Comparison of ENCODE assay signal across 12 cellular contexts in the genomic region with DNA sequence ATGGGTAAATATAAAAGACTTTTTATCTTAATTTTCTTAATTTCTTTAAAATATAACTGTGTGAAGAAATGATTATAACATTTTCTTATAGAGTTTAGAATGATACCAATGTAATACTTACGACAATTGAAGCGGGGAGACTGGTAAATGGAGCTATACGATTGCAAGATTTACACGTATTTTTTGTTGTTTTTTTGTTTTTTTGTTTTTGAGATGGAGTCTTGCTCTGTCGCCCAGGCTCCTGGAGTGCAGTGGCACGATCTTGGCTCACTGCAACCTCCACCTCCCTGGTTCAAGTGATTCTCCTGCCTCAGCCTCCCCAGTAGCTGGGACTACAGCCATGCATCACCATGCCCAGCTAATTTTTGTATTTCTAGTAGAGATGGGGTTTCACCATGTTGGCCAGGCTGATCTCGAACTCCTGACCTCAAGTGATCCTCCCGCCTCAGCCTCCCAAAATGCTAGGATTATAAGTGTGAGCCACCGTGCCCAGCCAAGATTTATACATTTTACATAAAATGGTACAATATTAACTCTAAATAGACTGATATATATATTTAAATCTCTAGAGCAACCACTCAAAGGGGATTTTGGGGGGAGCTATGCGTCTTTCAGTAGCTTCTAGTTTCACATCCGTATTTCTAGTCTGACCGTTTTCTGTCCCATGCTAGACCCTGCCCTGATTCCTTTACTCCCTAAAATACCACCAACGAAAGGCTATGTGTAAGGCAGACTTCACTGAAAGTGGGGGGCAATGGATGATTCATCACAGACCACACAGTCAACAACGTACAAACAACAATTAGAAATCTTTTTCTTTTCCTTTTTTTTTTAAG. TPM values are rescaled to one million over a fixed set of nuclear protein-coding genes. Genes with fewer than 3 reads are reported as not detected.
DNase-seq lines count a peak whose midpoint lies in the region; ATAC-seq and TF ChIP-seq lines count a peak whose summit lies in the region.
"Had no signal": no experiment of that assay in that cellular context is flagged by ENCODE, and none has a peak within 500 bp of the region (broad histone marks: within the 10 kb centered on the region; RNA-seq: fewer than 3 reads in every experiment).

No MANE protein-coding gene starts in this region.

- peak; percentile 78 for ATAC-seq in HG03039 (IDR thresholded peaks at IDR 0.05; ENCODE audit: unreplicated experiment)
- ATAC-seq: Right ventricle myocardium inferior had no signal

- no peaks in the 10 kb centered on the region for H4K20me1 ChIP-seq in neural progenitor cell (ENCODE audit: low read depth)

- H3K4me3 Mint-ChIP-seq in neural progenitor cell, result no peak overlapping the region

- peaks cover 12% of the 10 kb centered on the region for H3K4me1 Mint-ChIP-seq in neural progenitor cell

- H3K27me3 ChIP-seq in neural progenitor cell, result no peaks in the 10 kb centered on the region
- H3K27me3 ChIP-seq in Peyer's patch, result no peaks in the 10 kb centered on the region

- no peaks in the 10 kb centered on the region for H3K36me3 ChIP-seq in neural progenitor cell
- H3K36me3 ChIP-seq in Peyer's patch, result no peaks in the 10 kb centered on the region
- H3K36me3 ChIP-seq: WERI-Rb-1 had no signal

- DNase-seq in GM12865 (ENCODE audit: low read depth) (peak; percentile 72), GM20000 (ENCODE audit: low spot score) (peak; percentile 76), NOMO-1 (lab: John Stamatoyannopoulos, UW; ENCODE audit: unreplicated experiment in 2 of 2) (peak; percentile 57 to 84), NCI-H774 (lab: John Stamatoyannopoulos, UW) (no peak), neural progenitor cell (ENCODE audit: low spot score) (no peak), AG20443 (ENCODE audit: low spot score) (no peak), Peyer's patch (no peak)
- DNase-seq: NCI-H2107, small intestine, WERI-Rb-1 had no signal

- no peak for TF ChIP-seq POLR2A in Peyer's patch (IDR thresholded peaks at IDR 0.05)

- H3K9me3 ChIP-seq in neural progenitor cell (ENCODE audit: low read depth) (no peaks in the 10 kb centered on the region), Peyer's patch (no peaks in the 10 kb centered on the region)

- H3K4me1 ChIP-seq in neural progenitor cell, result peaks cover 12% of the 10 kb centered on the region
- H3K4me1 ChIP-seq in Peyer's patch, result no peaks in the 10 kb centered on the region

- no peak overlapping the region for H3K27ac Mint-ChIP-seq in neural progenitor cell

- no peaks in the 10 kb centered on the region for H3F3A ChIP-seq in neural progenitor cell (ENCODE audit: low read depth)

- H3K4me3 ChIP-seq in GM12865 (ENCODE audit: low read depth, low read length) (no peak overlapping the region), neural progenitor cell (no peak overlapping the region), Peyer's patch (no peak overlapping the region)

- H3K27ac ChIP-seq in neural progenitor cell, result no peak overlapping the region
- no peak overlapping the region for H3K27ac ChIP-seq in Peyer's patch
- H3K27ac ChIP-seq: WERI-Rb-1 had no signal

- no peaks in the 10 kb centered on the region for H3K36me3 Mint-ChIP-seq in neural progenitor cell

- no peak overlapping the region for H3K4me2 ChIP-seq in neural progenitor cell

- no peak overlapping the region for H2AFZ ChIP-seq in neural progenitor cell (replicated peaks)

- H3K27me3 Mint-ChIP-seq in neural progenitor cell (ENCODE audit: insufficient read depth, low read depth), result peaks cover 5% of the 10 kb centered on the region

- no peak for TF ChIP-seq CTCF in GM12865 (IDR thresholded peaks at IDR 0.05; ENCODE audit: insufficient read depth, low read depth, low read length, missing control alignments)
- TF ChIP-seq CTCF in GM20000 (IDR thresholded peaks at IDR 0.05; ENCODE audit: extremely low read depth, missing control alignments), result no peak
- TF ChIP-seq CTCF in neural progenitor cell (IDR thresholded peaks at IDR 0.05), result no peak
- TF ChIP-seq CTCF in Peyer's patch (IDR thresholded peaks at IDR 0.05), result no peak

- H3K79me2 ChIP-seq in neural progenitor cell (ENCODE audit: low read depth), result no peaks in the 10 kb centered on the region

- no peaks in the 10 kb centered on the region for H3K9me3 Mint-ChIP-seq in neural progenitor cell

- H3K9ac ChIP-seq in neural progenitor cell, result no peak overlapping the region

RNA-seq across cellular contexts. Expression of gene ATG16L1, which starts 28.2 kb away (rescaled TPM):
- total RNA-seq in neural progenitor cell (ENCODE audit: low replicate concordance) (25.3 and 29.9 TPM in 2 replicates), Peyer's patch (100 to 1,000 TPM in 1 of 4 donors, 10 to 100 TPM in 3; 46.4 to 125 (median 58.4) TPM)

Comparison
In these comparisons a context has a peak if more than half of its experiments do, and no peak if none do; other contexts are left out.
1. DNase-seq: peak in GM12865 (single experiment), GM20000 (single experiment) and NOMO-1 (2 of 2); none in NCI-H774 (single experiment), neural progenitor cell (single experiment), AG20443 (single experiment) and Peyer's patch (0 of 3).